ENCODE assay signal across 19 cellular contexts in genomic region chr17:80212962-80213650, GRCh38. TPM values are rescaled to one million over a fixed set of nuclear protein-coding genes. Genes with fewer than 3 reads are reported as not detected.
A peak's percentile ranks its signal among the peaks of the same experiment; 100 is the strongest.
DNase-seq lines count a peak whose midpoint lies in the region; ATAC-seq, FAIRE-seq and TF ChIP-seq lines count a peak whose summit lies in the region.
"Had no signal": no experiment of that assay in that cellular context is flagged by ENCODE, and none has a peak within 500 bp of the region (broad histone marks: within the 10 kb centered on the region; RNA-seq: fewer than 3 reads in every experiment).

No MANE protein-coding gene starts in this region.

- no peaks in the 10 kb centered on the region for H3K9me1 ChIP-seq in K562 (ENCODE audit: control insufficient read depth, insufficient read depth, low read length)

- in situ Hi-C loops in K562 (cut with MboI), result no loop called here

- no TSS peak for BruUV-seq in K562 (replicated peaks; lab: Mats Ljungman, UMichigan)

- TF ChIP-seq CTCF in K562 (IDR thresholded peaks at IDR 0.05 in 2 of 3, conservative IDR thresholded peaks at IDR 0.05 in 1 of 3; ENCODE audit: insufficient read depth in 2 of 3, low read depth in 1 of 3, low read length in 3 of 3), result no peak
- no peak for TF ChIP-seq CTCF in osteoblast (IDR thresholded peaks at IDR 0.05; ENCODE audit: extremely low read depth, low read depth, low read length)

- H3K36me3 ChIP-seq in K562 (ENCODE audit: control insufficient read depth, insufficient read depth, low read length), result peaks cover 49% of the 10 kb centered on the region; the same call in 1 of the 3 replicates
- peaks cover 31% of the 10 kb centered on the region for H3K36me3 ChIP-seq in osteoblast (ENCODE audit: insufficient read depth, low read length)

- H3K27me3 ChIP-seq in K562 (ENCODE audit: control insufficient read depth in 2 of 2, insufficient read depth in 2 of 2, low read length in 2 of 2) (no peaks in the 10 kb centered on the region), osteoblast (ENCODE audit: insufficient read depth, low read length) (no peaks in the 10 kb centered on the region)

- no peak for ATAC-seq in K562
- ATAC-seq: activated CD4-positive, alpha-beta T cell treated with anti-CD3 and anti-CD28 coated beads for 36 hours had no signal

- H3K4me1 ChIP-seq in K562 (replicated peaks in 1 of 2; ENCODE audit: control insufficient read depth in 2 of 2, insufficient read depth in 2 of 2, low read length in 2 of 2) (peaks cover 0 to 18% of the 10 kb centered on the region in 2 experiments; a peak in 1 of 5 replicates), osteoblast (ENCODE audit: insufficient read depth, low read length) (no peaks in the 10 kb centered on the region)

- H3K79me2 ChIP-seq in K562 (ENCODE audit: control insufficient read depth, insufficient read depth, low read length), result no peaks in the 10 kb centered on the region
- peaks cover 10% of the 10 kb centered on the region for H3K79me2 ChIP-seq in osteoblast (ENCODE audit: insufficient read depth, low read length)

- TF ChIP-seq EP300 in K562 (IDR thresholded peaks at IDR 0.05; ENCODE audit: low read length), result no peak

- FAIRE-seq in K562 (lab: Jason Lieb, UNC), result no peak
- FAIRE-seq: endothelial cell of umbilical vein, H1 had no signal

- H4K20me1 ChIP-seq in K562 (replicated peaks; ENCODE audit: control insufficient read depth, insufficient read depth, low read length) (0 out of 2 replicates have a peak, but pooled peaks cover 6% of the 10 kb centered on the region), osteoblast (ENCODE audit: insufficient read depth, low read length) (peaks cover 22% of the 10 kb centered on the region)

- no peak overlapping the region for H3K4me2 ChIP-seq in K562 (ENCODE audit: insufficient read depth, low read length)
- no peak overlapping the region for H3K4me2 ChIP-seq in osteoblast (ENCODE audit: insufficient read depth, low read length)

- DNase-seq in CD1c-positive myeloid dendritic cell (ENCODE audit: extremely low spot score) (peak; percentile 93), NOMO-1 (lab: John Stamatoyannopoulos, UW; ENCODE audit: unreplicated experiment in 2 of 2) (peak; percentile 73 to 77), K562 (ENCODE audit: extremely low read depth in 1 of 4, low spot score in 3 of 4) (no peak), osteoblast (ENCODE audit: insufficient read length, low spot score, missing footprints) (peak; percentile 75), activated gamma-delta T cell (lab: John Stamatoyannopoulos, UW) (no peak), NCI-H2227 treated with DMSO at 0.1 percent for 48 hours (lab: John Stamatoyannopoulos, UW) (no peak)
- DNase-seq in activated effector memory CD4-positive, alpha-beta T cell treated with anti-CD3 and anti-CD28 coated beads, Interleukin-2, amount 50 U/mL, for 16 hours, result no peak
- DNase-seq: activated CD4-positive, alpha-beta T cell treated with anti-CD3 and anti-CD28 coated beads for 36 hours; Calu3; dermis blood vessel endothelial cell; EL; Karpas-422; midbrain; NCI-H1417 treated with DMSO at 0.1 percent for 48 hours; stimulated activated CD8-positive, alpha-beta memory T cell treated with anti-CD3 and anti-CD28 coated beads, Interleukin-4, amount 100 ng/mL, for 48 hours had no signal

- no peak overlapping the region for H3K9ac ChIP-seq in K562 (ENCODE audit: insufficient read depth in 1 of 2, low read depth in 2 of 2, low read length in 2 of 2)

- CTCF ChIA-PET in K562 (lab: Yijun Ruan, JAX; ENCODE audit: low intra/inter-chr PET ratio), result no interaction called here

- 72% methylated on average over 16 of the region's 19 CpGs for WGBS in K562 (ENCODE audit: insufficient coverage, low coverage, missing lambda C conversion rate)

- H2AFZ ChIP-seq in K562 (ENCODE audit: low read depth, low read length) (no peak overlapping the region), osteoblast (ENCODE audit: low read length) (no peak overlapping the region)

- no peak for TF ChIP-seq POLR2A in K562 (conservative IDR thresholded peaks at IDR 0.05)

- POLR2A ChIA-PET in K562 (lab: Yijun Ruan, JAX), result no interaction called here

- no peak overlapping the region for H3K27ac ChIP-seq in K562 (ENCODE audit: extremely low read depth, low read depth, low read length)
- no peak overlapping the region for H3K27ac ChIP-seq in osteoblast (ENCODE audit: low read depth, low read length)
- H3K27ac ChIP-seq: SK-N-MC had no signal

- no peaks in the 10 kb centered on the region for H3K9me3 ChIP-seq in K562 (replicated peaks; ENCODE audit: control insufficient read depth, insufficient read depth, low read depth, low read length)
- no peaks in the 10 kb centered on the region for H3K9me3 ChIP-seq in osteoblast (ENCODE audit: low read depth, low read length)

- no peak for TF ChIP-seq RAD21 in K562 (CRISPR knock-in tag; conservative IDR thresholded peaks at IDR 0.05 in 1 of 2, IDR thresholded peaks at IDR 0.05 in 1 of 2)

- intact Hi-C loops in K562 (cut with micrococcal nuclease), result no loop called here

- H3K4me3 ChIP-seq in K562, result no peak overlapping the region
- H3K4me3 ChIP-seq in osteoblast (ENCODE audit: insufficient read depth, low read length), result no peak overlapping the region
- H3K4me3 ChIP-seq: SK-N-MC had no signal

RNA-seq across cellular contexts. Expression of gene SGSH, which starts 7.0 kb away (rescaled TPM):
- 47.4 and 72.7 TPM in 2 replicates for total RNA-seq in K562 (2011; cell fraction: chromatin; rRNA removed; ENCODE audit: low replicate concordance)
- total RNA-seq in K562 (2011; cell fraction: nucleolus; rRNA removed), result 43.5 and 52.4 TPM in 2 replicates
- total RNA-seq in K562 (2011; cell fraction: nucleoplasm; rRNA removed), result 40.5 and 41.1 TPM in 2 replicates
- total RNA-seq in K562 (2014; rRNA removed) (5.1 and 7.3 TPM in 2 replicates), K562 (2014; rRNA removed; fragmentation: Illumina TruSeq; extraction: Trizol) (2.5 and 2.6 TPM in 2 replicates), K562 (2015; rRNA removed; fragmentation: Illumina TruSeq; extraction: Trizol) (4.6 and 4.9 TPM in 2 replicates), K562 (2021) (11.8 and 15.7 TPM in 2 replicates), osteoblast (15.9 and 19.4 TPM in 2 replicates)
- polyA plus RNA-seq in K562 (2011; rRNA removed) (2.5 and 4.8 TPM in 2 replicates), K562 (2014; fragmentation: Illumina TruSeq; extraction: Trizol) (6.3 and 11.2 TPM in 2 replicates), K562 (2014; fragmentation: Nextera tagmentation; extraction: Ambion mirVana) (under 1 TPM; 0.25 to 0.31 TPM), K562 (2014; rRNA removed) (8.2 and 9.8 TPM in 2 replicates)
- polyA plus RNA-seq in K562 (2011; cell fraction: cytosol; rRNA removed), result 3.7 and 4.2 TPM in 2 replicates
- 19.2 and 29.1 TPM in 2 replicates for polyA plus RNA-seq in K562 (2011; cell fraction: nucleus; rRNA removed)
- 13.7 and 21.2 TPM in 2 replicates for polyA plus RNA-seq in K562 (2012)
- 2.6 TPM in 2 replicates for polyA minus RNA-seq in K562 (2011; rRNA and poly(A)+ RNA removed)
- 4.5 and 6.9 TPM in 2 replicates for polyA minus RNA-seq in K562 (2011; cell fraction: cytosol; rRNA and poly(A)+ RNA removed)
- polyA minus RNA-seq in K562 (2011; cell fraction: nucleus; rRNA and poly(A)+ RNA removed), result 3.4 and 6.3 TPM in 2 replicates

RNA-seq across cellular contexts. Expression of gene SLC26A11, which starts 7.1 kb away (rescaled TPM):
- total RNA-seq in K562 (2011; cell fraction: chromatin; rRNA removed; ENCODE audit: low replicate concordance), result 8.5 and 21.1 TPM in 2 replicates
- 13.3 and 15.8 TPM in 2 replicates for total RNA-seq in K562 (2011; cell fraction: nucleolus; rRNA removed)
- 6.9 and 13.1 TPM in 2 replicates for total RNA-seq in K562 (2011; cell fraction: nucleoplasm; rRNA removed)
- total RNA-seq in K562 (2014; rRNA removed) (1.5 and 3.4 TPM in 2 replicates), K562 (2014; rRNA removed; fragmentation: Illumina TruSeq; extraction: Trizol) (0.38 and 0.91 TPM in 2 replicates), K562 (2015; rRNA removed; fragmentation: Illumina TruSeq; extraction: Trizol) (1.0 and 1.4 TPM in 2 replicates), K562 (2021) (3.1 and 4.0 TPM in 2 replicates), osteoblast (12.7 and 17.4 TPM in 2 replicates)
- polyA plus RNA-seq in K562 (2011; rRNA removed) (0.52 and 0.53 TPM in 2 replicates), K562 (2014; fragmentation: Illumina TruSeq; extraction: Trizol) (1.4 and 1.9 TPM in 2 replicates), K562 (2014; fragmentation: Nextera tagmentation; extraction: Ambion mirVana) (under 1 TPM in 1 of 2 experiments, not detected in 1; 0.06 TPM), K562 (2014; rRNA removed) (2.8 and 4.2 TPM in 2 replicates)
- polyA plus RNA-seq in K562 (2011; cell fraction: cytosol; rRNA removed), result 0.43 and 1.2 TPM in 2 replicates
- polyA plus RNA-seq in K562 (2011; cell fraction: nucleus; rRNA removed), result 4.1 and 8.1 TPM in 2 replicates
- polyA plus RNA-seq in K562 (2012), result 2.7 and 5.4 TPM in 2 replicates
- 0.46 TPM in 1 of 2 replicates, not detected in the other for polyA minus RNA-seq in K562 (2011; rRNA and poly(A)+ RNA removed)
- polyA minus RNA-seq in K562 (2011; cell fraction: cytosol; rRNA and poly(A)+ RNA removed), result 0.57 and 1.9 TPM in 2 replicates
- polyA minus RNA-seq in K562 (2011; cell fraction: nucleus; rRNA and poly(A)+ RNA removed), result 1.2 and 2.0 TPM in 2 replicates

RNA-seq across cellular contexts. Expression of gene CARD14, which starts 43.3 kb away (rescaled TPM):
- not detected in 2 replicates for total RNA-seq in K562 (2011; cell fraction: chromatin; rRNA removed; ENCODE audit: low replicate concordance)
- total RNA-seq in K562 (2011; cell fraction: nucleolus; rRNA removed), result not detected in 2 replicates
- total RNA-seq in K562 (2011; cell fraction: nucleoplasm; rRNA removed), result not detected in 2 replicates
- total RNA-seq in K562 (2014; rRNA removed) (not detected in 2 replicates), K562 (2014; rRNA removed; fragmentation: Illumina TruSeq; extraction: Trizol) (not detected in 2 replicates), K562 (2015; rRNA removed; fragmentation: Illumina TruSeq; extraction: Trizol) (not detected in 2 replicates), K562 (2021) (not detected in 2 replicates), osteoblast (not detected in 2 replicates)
- polyA plus RNA-seq in K562 (2011; rRNA removed) (not detected in 2 replicates), K562 (2014; fragmentation: Illumina TruSeq; extraction: Trizol) (not detected in 2 replicates), K562 (2014; fragmentation: Nextera tagmentation; extraction: Ambion mirVana) (not detected), K562 (2014; rRNA removed) (not detected in 2 replicates)
- polyA plus RNA-seq in K562 (2011; cell fraction: cytosol; rRNA removed), result not detected in 2 replicates
- not detected in 2 replicates for polyA plus RNA-seq in K562 (2011; cell fraction: nucleus; rRNA removed)
- polyA plus RNA-seq in K562 (2012), result 0.05 and 0.24 TPM in 2 replicates
- polyA minus RNA-seq in K562 (2011; rRNA and poly(A)+ RNA removed), result not detected in 2 replicates
- polyA minus RNA-seq in K562 (2011; cell fraction: cytosol; rRNA and poly(A)+ RNA removed), result 3.2 TPM in 1 of 2 replicates, not detected in the other
- not detected in 2 replicates for polyA minus RNA-seq in K562 (2011; cell fraction: nucleus; rRNA and poly(A)+ RNA removed)
- total RNA-seq: activated CD4-positive, alpha-beta T cell treated with anti-CD3 and anti-CD28 coated beads for 36 hours; endothelial cell of umbilical vein; H1; kidney epithelial cell had no signal
- polyA plus RNA-seq: endothelial cell of umbilical vein had no signal

RNA-seq across cellular contexts. Expression of gene RNF213, which starts 47.5 kb away (rescaled TPM):
- total RNA-seq in K562 (2011; cell fraction: chromatin; rRNA removed; ENCODE audit: low replicate concordance), result 548 and 579 TPM in 2 replicates
- 219 and 226 TPM in 2 replicates for total RNA-seq in K562 (2011; cell fraction: nucleolus; rRNA removed)
- 260 and 263 TPM in 2 replicates for total RNA-seq in K562 (2011; cell fraction: nucleoplasm; rRNA removed)
- 13.2 and 17.1 TPM in 2 replicates for total RNA-seq in K562 (2014; rRNA removed)
- total RNA-seq in K562 (2014; rRNA removed; fragmentation: Illumina TruSeq; extraction: Trizol), result 19.8 and 20.9 TPM in 2 replicates
- 17.8 and 17.9 TPM in 2 replicates for total RNA-seq in K562 (2015; rRNA removed; fragmentation: Illumina TruSeq; extraction: Trizol)
- 33.6 and 34.3 TPM in 2 replicates for total RNA-seq in K562 (2021)
- 26.7 and 36.2 TPM in 2 replicates for polyA plus RNA-seq in K562 (2011; rRNA removed)
- polyA plus RNA-seq in K562 (2011; cell fraction: cytosol; rRNA removed), result 14.1 and 15.8 TPM in 2 replicates
- polyA plus RNA-seq in K562 (2011; cell fraction: nucleus; rRNA removed), result 220 and 234 TPM in 2 replicates
- 27.2 and 54.8 TPM in 2 replicates for polyA plus RNA-seq in K562 (2012)
- 24.2 and 26.9 TPM in 2 replicates for polyA plus RNA-seq in K562 (2014; fragmentation: Illumina TruSeq; extraction: Trizol)
- 1 to 10 TPM; 5.3 to 7.1 TPM for polyA plus RNA-seq in K562 (2014; fragmentation: Nextera tagmentation; extraction: Ambion mirVana)
- polyA plus RNA-seq in K562 (2014; rRNA removed), result 15.9 and 20.1 TPM in 2 replicates
- 58.3 and 80.5 TPM in 2 replicates for polyA minus RNA-seq in K562 (2011; rRNA and poly(A)+ RNA removed)
- polyA minus RNA-seq in K562 (2011; cell fraction: cytosol; rRNA and poly(A)+ RNA removed), result 48.1 and 56.1 TPM in 2 replicates
- polyA minus RNA-seq in K562 (2011; cell fraction: nucleus; rRNA and poly(A)+ RNA removed), result 71.6 and 112 TPM in 2 replicates
- total RNA-seq in osteoblast, result 134 and 143 TPM in 2 replicates

Comparison
In these comparisons a context has a peak if more than half of its experiments do, and no peak if none do; other contexts are left out.
1. DNase-seq: peak in CD1c-positive myeloid dendritic cell (single experiment), NOMO-1 (2 of 2) and osteoblast (single experiment); none in K562 (0 of 4), activated gamma-delta T cell (single experiment), activated effector memory CD4-positive, alpha-beta T cell treated with anti-CD3 and anti-CD28 coated beads, Interleukin-2, amount 50 U/mL, for 16 hours (single experiment) and NCI-H2227 treated with DMSO at 0.1 percent for 48 hours (single experiment).